10 cellular contexts compared by ENCODE assay signal in genomic region chr17:32267690-32268205, GRCh38. TPM values are rescaled to one million over a fixed set of nuclear protein-coding genes. Genes with fewer than 3 reads are reported as not detected.
DNase-seq lines count a peak whose midpoint lies in the region; ATAC-seq, FAIRE-seq and TF ChIP-seq lines count a peak whose summit lies in the region.
"Had no signal": no experiment of that assay in that cellular context is flagged by ENCODE, and none has a peak within 500 bp of the region (broad histone marks: within the 10 kb centered on the region; RNA-seq: fewer than 3 reads in every experiment).

No MANE protein-coding gene starts in this region.

- in situ Hi-C loops in gastrocnemius medialis (cut with MboI; ENCODE audit: low sequenced_read_pairs in 4 of 4) = no loop called here

- H3K4me1 ChIP-seq in gastrocnemius medialis = peaks cover 10 to 14% of the 10 kb centered on the region in 2 donors

- H3K27ac ChIP-seq in dorsolateral prefrontal cortex = peak overlapping the region in 37 of 59 donors; percentile 10 to 92 (median 73)
- H3K27ac ChIP-seq in gastrocnemius medialis = no peak overlapping the region

- no peaks in the 10 kb centered on the region for H3K9me3 Mint-ChIP-seq in osteocyte (ENCODE audit: unreplicated experiment)

- ATAC-seq in T-helper 17 cell (no peak), gastrocnemius medialis (no peak), HG03135 (IDR thresholded peaks at IDR 0.05; ENCODE audit: unreplicated experiment) (no peak)

- TF ChIP-seq CTCF in dorsolateral prefrontal cortex (IDR thresholded peaks at IDR 0.05 in 54 of 56, conservative IDR thresholded peaks at IDR 0.05 in 2 of 56; ENCODE audit: low read depth in 1 of 56, partially characterized antibody in 56 of 56) (no peak), osteocyte (IDR thresholded peaks at IDR 0.05) (no peak), gastrocnemius medialis (IDR thresholded peaks at IDR 0.05 in 4 of 5, conservative IDR thresholded peaks at IDR 0.05 in 1 of 5) (no peak)

- peak overlapping the region; percentile 89 for H3K4me3 Mint-ChIP-seq in T-helper 17 cell
- peak overlapping the region; percentile 56 for H3K4me3 Mint-ChIP-seq in osteocyte (ENCODE audit: unreplicated experiment)

- H3K36me3 Mint-ChIP-seq in T-helper 17 cell (ENCODE audit: low read depth) (peaks cover 4% of the 10 kb centered on the region), osteocyte (ENCODE audit: unreplicated experiment) (no peaks in the 10 kb centered on the region)

- no peaks in the 10 kb centered on the region for H3K9me3 ChIP-seq in T-helper 17 cell (ENCODE audit: control insufficient read depth, low read length, poor library complexity, severe bottlenecking)
- H3K9me3 ChIP-seq in gastrocnemius medialis = no peaks in the 10 kb centered on the region

- TF ChIP-seq POLR2A in gastrocnemius medialis (IDR thresholded peaks at IDR 0.05) = no peak

- H3K27me3 ChIP-seq in dorsolateral prefrontal cortex (no peaks in the 10 kb centered on the region), gastrocnemius medialis (peaks cover 37 to 59% (median 38%) of the 10 kb centered on the region in 3 donors)

- FAIRE-seq in GM18507 (lab: Jason Lieb, UNC) = peak; percentile 41
- FAIRE-seq: endometrium had no signal

- no peak overlapping the region for H3K27ac Mint-ChIP-seq in T-helper 17 cell
- no peak overlapping the region for H3K27ac Mint-ChIP-seq in osteocyte (ENCODE audit: unreplicated experiment)

- DNase-seq in GM18507 (ENCODE audit: extremely low spot score, insufficient read length, low read depth) (no peak), T-helper 17 cell (no peak), dorsolateral prefrontal cortex (peak in 5 of 10 donors; percentile 59 to 80 (median 75)), osteocyte (ENCODE audit: extremely low spot score, unreplicated experiment) (no peak), gastrocnemius medialis (no peak), RPMI8226 (no peak), kidney glomerular epithelial cell (lab: John Stamatoyannopoulos, UW) (no peak)
- DNase-seq: NCI-H2081 treated with DMSO at 0.1 percent for 48 hours had no signal

- peaks cover 28% of the 10 kb centered on the region for H3K4me1 Mint-ChIP-seq in T-helper 17 cell
- peaks cover 19% of the 10 kb centered on the region for H3K4me1 Mint-ChIP-seq in osteocyte (ENCODE audit: unreplicated experiment)

- H3K27me3 Mint-ChIP-seq in T-helper 17 cell (peaks cover 62% of the 10 kb centered on the region), osteocyte (ENCODE audit: unreplicated experiment) (peaks cover 82% of the 10 kb centered on the region)

- H3K4me3 ChIP-seq in dorsolateral prefrontal cortex = peak overlapping the region in 48 of 59 donors; percentile 22 to 90 (median 82)
- no peak overlapping the region for H3K4me3 ChIP-seq in gastrocnemius medialis

- H3K36me3 ChIP-seq in gastrocnemius medialis = no peaks in the 10 kb centered on the region

- intact Hi-C loops in dorsolateral prefrontal cortex (cut with DNase I) (no loop called here), gastrocnemius medialis (cut with DNase I; ENCODE audit: low total_unique reads) (no loop called here)

RNA-seq across cellular contexts. Expression of gene RHBDL3, which starts 2.1 kb away (rescaled TPM):
- total RNA-seq in T-helper 17 cell (under 1 TPM; 0.10 to 0.15 TPM), dorsolateral prefrontal cortex (10 to 100 TPM; 23.1 to 78.5 (median 45.3) TPM), osteocyte (0.11 TPM in 1 of 2 replicates, not detected in the other), gastrocnemius medialis (not detected)

Comparison
In these comparisons a context has a peak if more than half of its experiments do, and no peak if none do; other contexts are left out.
1. H3K27ac ChIP-seq: peak in dorsolateral prefrontal cortex (37 of 59); none in gastrocnemius medialis (0 of 4).
2. H3K4me3 ChIP-seq: peak in dorsolateral prefrontal cortex (48 of 59); none in gastrocnemius medialis (0 of 4).
3. RNA of gene RHBDL3, which starts 2.1 kb away (total RNA-seq): 23.1 to 78.5 TPM in dorsolateral prefrontal cortex; 0.10 to 0.15 TPM in T-helper 17 cell, 0.11 TPM in osteocyte and not detected in gastrocnemius medialis; every median in the first group is over 10 times any median in the second.